Comparison of ENCODE assay signal across 9 cellular contexts in genomic region chr7:129609666-129610065, GRCh38. TPM values are rescaled to one million over a fixed set of nuclear protein-coding genes. Genes with fewer than 3 reads are reported as not detected.
A peak's percentile ranks its signal among the peaks of the same experiment; 100 is the strongest.
DNase-seq lines count a peak whose midpoint lies in the region; ATAC-seq and TF ChIP-seq lines count a peak whose summit lies in the region.
"Had no signal": no experiment of that assay in that cellular context is flagged by ENCODE, and none has a peak within 500 bp of the region (broad histone marks: within the 10 kb centered on the region; RNA-seq: fewer than 3 reads in every experiment).

No MANE protein-coding gene starts in this region.

- H3K23me2 ChIP-seq in H9 (ENCODE audit: insufficient read length, low read depth, low read length, poor library complexity, severe bottlenecking) = peaks cover 7% of the 10 kb centered on the region

- no peak overlapping the region for H2BK15ac ChIP-seq in H9 (ENCODE audit: low read depth, low read length)

- H3K4me3 ChIP-seq in CD4-positive, CD25-positive, alpha-beta regulatory T cell (ENCODE audit: low read depth, low read length) = no peak overlapping the region

- H2BK120ac ChIP-seq in H9 (ENCODE audit: low read depth, low read length, poor library complexity, severe bottlenecking) = no peak overlapping the region

- intact Hi-C loops in activated T-helper 2 cell treated with anti-CD3 and anti-CD28 coated beads, Interferon-gamma antibody, Interleukin-2, Interleukin-4, amounts not matched to agents 10 μg/mL and 5 μg/mL and 100 μg/mL, durations not matched to agents 14 hours and 24 hours and 36 hours (cut with micrococcal nuclease) = loop anchor here (2.0 to 10.0 kb wide), 6 partner anchors 113 to 387 kb away; partner anchors contain the start of gene UBE2H

- H3K14ac ChIP-seq in H9 (ENCODE audit: insufficient read depth, low read length) = no peak overlapping the region

- peak overlapping the region; percentile 56 to 82 (median 80) for H3K27ac Mint-ChIP-seq in CD4-positive, CD25-positive, alpha-beta regulatory T cell
- H3K27ac Mint-ChIP-seq in H9 = no peak overlapping the region; a peak in 1 of 7 replicates
- H3K27ac Mint-ChIP-seq in activated T-helper 2 cell treated with anti-CD3 and anti-CD28 coated beads, Interferon-gamma antibody, Interleukin-2, Interleukin-4, amounts not matched to agents 10 μg/mL and 5 μg/mL and 100 μg/mL, durations not matched to agents 14 hours and 24 hours and 36 hours = peak overlapping the region; percentile 74
- peak overlapping the region; percentile 66 to 99 (median 87) for H3K27ac Mint-ChIP-seq in naive thymus-derived CD8-positive, alpha-beta T cell

- no peak overlapping the region for H4K8ac ChIP-seq in H9 (replicated peaks; ENCODE audit: insufficient read length, low read depth, low read length)

- peaks cover 3% of the 10 kb centered on the region for H3K79me1 ChIP-seq in H9 (ENCODE audit: insufficient read depth, low read depth, low read length, poor library complexity, severe bottlenecking)

- no peaks in the 10 kb centered on the region for H3K36me3 ChIP-seq in CD4-positive, CD25-positive, alpha-beta regulatory T cell (ENCODE audit: control insufficient read depth, insufficient read depth, low read length)

- H3K9ac ChIP-seq in H9 (ENCODE audit: extremely low read depth, insufficient read length, low read length) = no peak overlapping the region

- H2AK5ac ChIP-seq in H9 (ENCODE audit: insufficient read length, low read length) = no peak overlapping the region

- H2BK12ac ChIP-seq in H9 (ENCODE audit: insufficient read length, low read depth, low read length) = no peak overlapping the region

- H3K23ac ChIP-seq in H9 (ENCODE audit: insufficient read length, low read depth, low read length) = no peak overlapping the region

- no peak overlapping the region for H2AFZ ChIP-seq in H9 (ENCODE audit: low read length)

- H3K9me3 Mint-ChIP-seq in CD4-positive, CD25-positive, alpha-beta regulatory T cell = peaks cover 0 to 2% (median 0%) of the 10 kb centered on the region in 7 donors
- no peaks in the 10 kb centered on the region for H3K9me3 Mint-ChIP-seq in H9
- H3K9me3 Mint-ChIP-seq in activated T-helper 2 cell treated with anti-CD3 and anti-CD28 coated beads, Interferon-gamma antibody, Interleukin-2, Interleukin-4, amounts not matched to agents 10 μg/mL and 5 μg/mL and 100 μg/mL, durations not matched to agents 14 hours and 24 hours and 36 hours = no peaks in the 10 kb centered on the region
- H3K9me3 Mint-ChIP-seq in naive thymus-derived CD8-positive, alpha-beta T cell = no peaks in the 10 kb centered on the region

- peaks cover 22 to 60% (median 41%) of the 10 kb centered on the region in 4 donors for H3K4me1 Mint-ChIP-seq in CD4-positive, CD25-positive, alpha-beta regulatory T cell
- H3K4me1 Mint-ChIP-seq in H9 = peaks cover 14 to 26% of the 10 kb centered on the region in 2 experiments
- H3K4me1 Mint-ChIP-seq in activated T-helper 2 cell treated with anti-CD3 and anti-CD28 coated beads, Interferon-gamma antibody, Interleukin-2, Interleukin-4, amounts not matched to agents 10 μg/mL and 5 μg/mL and 100 μg/mL, durations not matched to agents 14 hours and 24 hours and 36 hours (ENCODE audit: low read depth) = peaks cover 41% of the 10 kb centered on the region
- H3K4me1 Mint-ChIP-seq in naive thymus-derived CD8-positive, alpha-beta T cell = peaks cover 23 to 68% (median 53%) of the 10 kb centered on the region in 4 donors

- DNase-seq in CD4-positive, CD25-positive, alpha-beta regulatory T cell = no peak
- DNase-seq in H9 (no peak), NAMALWA (ENCODE audit: low spot score) (no peak), caudate nucleus (lab: John Stamatoyannopoulos, UW) (no peak), NCI-H187 treated with DMSO at 0.1 percent for 48 hours (lab: John Stamatoyannopoulos, UW) (no peak)
- no peak for DNase-seq in activated T-helper 2 cell treated with anti-CD3 and anti-CD28 coated beads, Interferon-gamma antibody, Interleukin-2, Interleukin-4, amounts not matched to agents 10 μg/mL and 5 μg/mL and 100 μg/mL, durations not matched to agents 14 hours and 24 hours and 36 hours (ENCODE audit: low spot score)
- no peak for DNase-seq in naive thymus-derived CD8-positive, alpha-beta T cell
- DNase-seq: NCI-H1092 treated with DMSO at 0.1 percent for 48 hours had no signal

- H4K91ac ChIP-seq in H9 (ENCODE audit: insufficient read length, low read depth, low read length) = no peak overlapping the region

- H2BK20ac ChIP-seq in H9 (ENCODE audit: low read depth, low read length, poor library complexity, severe bottlenecking) = no peak overlapping the region

- no peak overlapping the region for H3K56ac ChIP-seq in H9 (ENCODE audit: insufficient read length, low read depth, low read length)

- no peaks in the 10 kb centered on the region for H4K20me1 ChIP-seq in H9 (ENCODE audit: control insufficient read depth, insufficient read depth, insufficient read length)

- no peak overlapping the region for H3K4me2 ChIP-seq in H9 (ENCODE audit: insufficient read depth, insufficient read length, low read length)

- no peaks in the 10 kb centered on the region for H3K27me3 Mint-ChIP-seq in CD4-positive, CD25-positive, alpha-beta regulatory T cell
- H3K27me3 Mint-ChIP-seq in H9 (ENCODE audit: low read depth) = no peaks in the 10 kb centered on the region
- H3K27me3 Mint-ChIP-seq in activated T-helper 2 cell treated with anti-CD3 and anti-CD28 coated beads, Interferon-gamma antibody, Interleukin-2, Interleukin-4, amounts not matched to agents 10 μg/mL and 5 μg/mL and 100 μg/mL, durations not matched to agents 14 hours and 24 hours and 36 hours (ENCODE audit: low read depth) = no peaks in the 10 kb centered on the region
- H3K27me3 Mint-ChIP-seq in naive thymus-derived CD8-positive, alpha-beta T cell = no peaks in the 10 kb centered on the region

- no peak overlapping the region for H3K18ac ChIP-seq in H9 (ENCODE audit: insufficient read length, low read depth, low read length)

- H3T11ph ChIP-seq in H9 (ENCODE audit: low read length) = no peak overlapping the region

- peaks cover 16% of the 10 kb centered on the region; the same call in 1 of the 2 replicates for H3K79me2 ChIP-seq in H9 (ENCODE audit: insufficient read depth, low read length)

- no peak overlapping the region for H3K27ac ChIP-seq in CD4-positive, CD25-positive, alpha-beta regulatory T cell (ENCODE audit: insufficient read depth, low read length, poor library complexity, severe bottlenecking)
- H3K27ac ChIP-seq in H9 (ENCODE audit: insufficient read length, low read depth, low read length) = no peak overlapping the region
- no peak overlapping the region for H3K27ac ChIP-seq in caudate nucleus (ENCODE audit: low read depth, low read length)

- H3K9me3 ChIP-seq in CD4-positive, CD25-positive, alpha-beta regulatory T cell (ENCODE audit: control insufficient read depth in 2 of 2, low read length in 2 of 2) = no peaks in the 10 kb centered on the region
- H3K9me3 ChIP-seq in H9 (ENCODE audit: control insufficient read depth, low read depth, low read length) = no peaks in the 10 kb centered on the region

- H4K5ac ChIP-seq in H9 (ENCODE audit: insufficient read length, low read depth, low read length) = no peak overlapping the region

- TF ChIP-seq CTCF in H9 (conservative IDR thresholded peaks at IDR 0.05) = no peak

- no peak for ATAC-seq in CD4-positive, CD25-positive, alpha-beta regulatory T cell (ENCODE audit: low read depth in 2 of 2)
- no peak for ATAC-seq in naive thymus-derived CD8-positive, alpha-beta T cell
- no peak for ATAC-seq in HG02571 (IDR thresholded peaks at IDR 0.05; ENCODE audit: unreplicated experiment)

- H3K36me3 Mint-ChIP-seq in CD4-positive, CD25-positive, alpha-beta regulatory T cell = peaks cover 17% of the 10 kb centered on the region
- H3K36me3 Mint-ChIP-seq in H9 (ENCODE audit: insufficient read depth in 1 of 3, low read depth in 3 of 3) = peaks cover 5 to 26% (median 19%) of the 10 kb centered on the region in 3 experiments
- H3K36me3 Mint-ChIP-seq in activated T-helper 2 cell treated with anti-CD3 and anti-CD28 coated beads, Interferon-gamma antibody, Interleukin-2, Interleukin-4, amounts not matched to agents 10 μg/mL and 5 μg/mL and 100 μg/mL, durations not matched to agents 14 hours and 24 hours and 36 hours (ENCODE audit: low read depth) = peaks cover 44% of the 10 kb centered on the region
- peaks cover 0 to 9% (median 5%) of the 10 kb centered on the region in 3 donors for H3K36me3 Mint-ChIP-seq in naive thymus-derived CD8-positive, alpha-beta T cell

- H3K4ac ChIP-seq in H9 (ENCODE audit: low read depth, low read length) = no peak overlapping the region

- peak overlapping the region; percentile 89 to 93 (median 92) for H3K4me3 Mint-ChIP-seq in CD4-positive, CD25-positive, alpha-beta regulatory T cell
- H3K4me3 Mint-ChIP-seq in H9 = peak overlapping the region; percentile 89 to 92
- peak overlapping the region; percentile 94 for H3K4me3 Mint-ChIP-seq in activated T-helper 2 cell treated with anti-CD3 and anti-CD28 coated beads, Interferon-gamma antibody, Interleukin-2, Interleukin-4, amounts not matched to agents 10 μg/mL and 5 μg/mL and 100 μg/mL, durations not matched to agents 14 hours and 24 hours and 36 hours (ENCODE audit: low read depth)
- peak overlapping the region; percentile 56 to 98 (median 92) for H3K4me3 Mint-ChIP-seq in naive thymus-derived CD8-positive, alpha-beta T cell

- H3K4me1 ChIP-seq in CD4-positive, CD25-positive, alpha-beta regulatory T cell (ENCODE audit: control insufficient read depth, insufficient read depth, low read length, poor library complexity, severe bottlenecking) = peaks cover 34% of the 10 kb centered on the region
- peaks cover 3% of the 10 kb centered on the region; the same call in 1 of the 2 replicates for H3K4me1 ChIP-seq in H9 (ENCODE audit: insufficient read depth, low read length)

- H2BK5ac ChIP-seq in H9 (ENCODE audit: insufficient read length, low read length) = no peak overlapping the region

- H3K27me3 ChIP-seq in CD4-positive, CD25-positive, alpha-beta regulatory T cell (ENCODE audit: control insufficient read depth, insufficient read depth, low read length) = no peaks in the 10 kb centered on the region
- H3K27me3 ChIP-seq in H9 (ENCODE audit: insufficient read depth, low read length) = no peaks in the 10 kb centered on the region

- no CpG with 5 or more reads among the region's 2 CpGs for WGBS in H9 (ENCODE audit: extremely low coverage, insufficient read length, low lambda C conversion rate)

- POLR2A ChIA-PET in naive thymus-derived CD8-positive, alpha-beta T cell (lab: Charles Lee) = no interaction called here

RNA-seq across cellular contexts. Expression of gene NRF1, which starts 1.9 kb away (rescaled TPM):
- total RNA-seq in CD4-positive, CD25-positive, alpha-beta regulatory T cell = 42.5 TPM
- polyA plus RNA-seq in CD4-positive, CD25-positive, alpha-beta regulatory T cell = 10 to 100 TPM; 19.6 to 26.9 (median 25.0) TPM
- 19.3 and 20.0 TPM in 2 replicates for total RNA-seq in H9 (2021)
- 22.8 and 25.4 TPM in 2 replicates for total RNA-seq in activated T-helper 2 cell treated with anti-CD3 and anti-CD28 coated beads, Interferon-gamma antibody, Interleukin-2, Interleukin-4, amounts not matched to agents 10 μg/mL and 5 μg/mL and 100 μg/mL, durations not matched to agents 14 hours and 24 hours and 36 hours
- total RNA-seq in naive thymus-derived CD8-positive, alpha-beta T cell = 10 to 100 TPM; 44.3 to 45.0 TPM
- polyA plus RNA-seq in naive thymus-derived CD8-positive, alpha-beta T cell = 10 to 100 TPM; 11.7 to 22.5 (median 19.6) TPM

Comparison
In these comparisons a context has a peak if more than half of its experiments do, and no peak if none do; other contexts are left out.
1. H3K27ac Mint-ChIP-seq: peak in CD4-positive, CD25-positive, alpha-beta regulatory T cell (3 of 3), activated T-helper 2 cell treated with anti-CD3 and anti-CD28 coated beads, Interferon-gamma antibody, Interleukin-2, Interleukin-4, amounts not matched to agents 10 μg/mL and 5 μg/mL and 100 μg/mL, durations not matched to agents 14 hours and 24 hours and 36 hours (single experiment) and naive thymus-derived CD8-positive, alpha-beta T cell (10 of 10); none in H9 (0 of 3).
2. Peak in every context shown above with its lines, with median percentiles within 50 percentile points of each other: H3K4me3 Mint-ChIP-seq.